In genomic region chr7:47884675-47885074, GRCh38 we compare ENCODE assay signal across 25 cellular contexts.
"Had no signal": no experiment of that assay in that cellular context is flagged by ENCODE, and none has a peak within 500 bp of the region (broad histone marks: within the 10 kb centered on the region; RNA-seq: fewer than 3 reads in every experiment).

No MANE protein-coding gene starts in this region.

- H3K4me3 ChIP-seq: ascending aorta, body of pancreas, K562, Peyer's patch, SJCRH30 had no signal

- H3K27me3 ChIP-seq: ascending aorta, body of pancreas, Peyer's patch, SJCRH30 had no signal

- H3K27ac ChIP-seq: ascending aorta, body of pancreas, Peyer's patch, RWPE1, SJCRH30 had no signal

- H3K36me3 ChIP-seq: ascending aorta, Peyer's patch, SJCRH30 had no signal

- ATAC-seq: activated CD4-positive, CD25-positive, alpha-beta regulatory T cell treated with anti-CD3 and anti-CD28 coated beads, Interleukin-2, amount 50 U/mL, for 24 hours; activated CD8-positive, alpha-beta T cell treated with anti-CD3 and anti-CD28 coated beads, Interleukin-2, amount 10 ng/mL, durations not matched to agents 7 days and 5 days; activated naive CD8-positive, alpha-beta T cell treated with anti-CD3 and anti-CD28 coated beads, Interleukin-2, amount 50 U/mL, for 24 hours; body of pancreas; K562; SK-N-SH treated with all-trans-retinoic acid at 6 μM for 48 hours had no signal

- DNase-seq: activated CD4-positive, alpha-beta T cell treated with anti-CD3 and anti-CD28 coated beads for 4 hours; activated CD8-positive, alpha-beta T cell treated with anti-CD3 and anti-CD28 coated beads, Interleukin-2, amount 10 ng/mL, durations not matched to agents 7 days and 5 days; activated effector memory CD4-positive, alpha-beta T cell treated with Interleukin-2 at 50 U/mL for 16 hours; activated naive CD4-positive, alpha-beta T cell; activated naive CD8-positive, alpha-beta T cell treated with anti-CD3 and anti-CD28 coated beads, Interleukin-2, amount 50 U/mL, for 24 hours; activated T-cell treated with anti-CD3 and anti-CD28 coated beads, Interleukin-2, amount 50 U/mL, for 24 hours; amniotic stem cell; body of pancreas; Kasumi-1; NCI-H1048; NCI-H1417; NCI-H1694 treated with DMSO at 0.1 percent for 48 hours; NCI-H2029 treated with DMSO at 0.1 percent for 48 hours; NCI-H446; NCI-H82; NK-92 treated with Interleukin-12 subunit alpha and Interleukin-12 subunit beta, amount 100 ng/mL, for 24 hours; OCI-M1; Peyer's patch; Right ventricle myocardium superior had no signal

- H3K9me3 ChIP-seq: ascending aorta, body of pancreas, Peyer's patch, SJCRH30 had no signal

- H3K4me1 ChIP-seq: ascending aorta, body of pancreas, Peyer's patch had no signal
